In genomic region chr3:133213942-133214341, GRCh38 we compare ENCODE assay signal across 18 cellular contexts.
"Had no signal": no experiment of that assay in that cellular context is flagged by ENCODE, and none has a peak within 500 bp of the region (broad histone marks: within the 10 kb centered on the region; RNA-seq: fewer than 3 reads in every experiment).

No MANE protein-coding gene starts in this region.

- DNase-seq: activated CD8-positive, alpha-beta memory T cell treated with anti-CD3 and anti-CD28 coated beads, Interleukin-2, amount 50 U/mL, for 4 hours; activated T-cell treated with anti-CD3 and anti-CD28 coated beads, Interleukin-2, amount 50 U/mL, for 24 hours; cerebellar nuclear complex; cortex of kidney; kidney; mammary epithelial cell; midbrain; natural killer cell; retina; stimulated activated CD4-positive, alpha-beta T cell treated with anti-CD3 and anti-CD28 coated beads, Interleukin-4, amount 100 ng/mL, for 24 hours; T-helper 9 cell had no signal

- H3K4me3 ChIP-seq: adrenal gland, ascending aorta, gastroesophageal sphincter, tibial nerve had no signal

- ATAC-seq: activated T-helper 17 cell treated with anti-CD3 and anti-CD28 coated beads, Interleukin-2, amount 50 U/mL, for 72 hours; gastroesophageal sphincter; left lobe of liver; natural killer cell had no signal

- H3K27me3 ChIP-seq: adrenal gland, ascending aorta, gastroesophageal sphincter, tibial nerve had no signal

- H3K36me3 ChIP-seq: adrenal gland, ascending aorta, gastroesophageal sphincter, tibial nerve had no signal

- H3K27ac ChIP-seq: adrenal gland, ascending aorta, epithelial cell of prostate, gastroesophageal sphincter, tibial nerve had no signal
